In genomic region chr1:201656670-201657032, GRCh38 we compare ENCODE assay signal across 11 cellular contexts.
A peak's percentile ranks its signal among the peaks of the same experiment; 100 is the strongest.
DNase-seq lines count a peak whose midpoint lies in the region; ATAC-seq and TF ChIP-seq lines count a peak whose summit lies in the region.
"Had no signal": no experiment of that assay in that cellular context is flagged by ENCODE, and none has a peak within 500 bp of the region (broad histone marks: within the 10 kb centered on the region; RNA-seq: fewer than 3 reads in every experiment).

No MANE protein-coding gene starts in this region.

- DNase-seq in DMS79 treated with DMSO at 0.1 percent for 48 hours (lab: John Stamatoyannopoulos, UW) (peak; percentile 76), NCI-H2029 (lab: John Stamatoyannopoulos, UW) (peak; percentile 54), left colon (peak in 1 of 2 donors; percentile 76), C1 segment of cervical spinal cord (lab: John Stamatoyannopoulos, UW) (no peak), NCI-H226 (no peak)
- DNase-seq: activated CD4-positive, alpha-beta T cell treated with anti-CD3 and anti-CD28 coated beads, Interleukin-2, amount 50 U/mL, for 1 hour; dorsolateral prefrontal cortex; upper lobe of left lung had no signal

- ATAC-seq in SK-N-SH treated with all-trans-retinoic acid at 6 μM for 48 hours (peak; percentile 6), left colon (peak; percentile 55), GM21576 (IDR thresholded peaks at IDR 0.05; ENCODE audit: unreplicated experiment) (no peak), GM18907 (IDR thresholded peaks at IDR 0.05; ENCODE audit: unreplicated experiment) (no peak)

- intact Hi-C loops in left colon (cut with DNase I, micrococcal nuclease) = no loop called here

TF ChIP-seq in SK-N-SH treated with all-trans-retinoic acid at 6 μM for 48 hours, 23 proteins besides CTCF, POLR2A, EP300 and RAD21:
- no peak for TF ChIP-seq POU6F1 (CRISPR knock-in tag; IDR thresholded peaks at IDR 0.05; ENCODE audit: borderline replicate concordance, low read depth)
- TF ChIP-seq TCF4 (CRISPR knock-in tag; IDR thresholded peaks at IDR 0.05; ENCODE audit: borderline replicate concordance) = no peak
- TF ChIP-seq, protein P1, sequence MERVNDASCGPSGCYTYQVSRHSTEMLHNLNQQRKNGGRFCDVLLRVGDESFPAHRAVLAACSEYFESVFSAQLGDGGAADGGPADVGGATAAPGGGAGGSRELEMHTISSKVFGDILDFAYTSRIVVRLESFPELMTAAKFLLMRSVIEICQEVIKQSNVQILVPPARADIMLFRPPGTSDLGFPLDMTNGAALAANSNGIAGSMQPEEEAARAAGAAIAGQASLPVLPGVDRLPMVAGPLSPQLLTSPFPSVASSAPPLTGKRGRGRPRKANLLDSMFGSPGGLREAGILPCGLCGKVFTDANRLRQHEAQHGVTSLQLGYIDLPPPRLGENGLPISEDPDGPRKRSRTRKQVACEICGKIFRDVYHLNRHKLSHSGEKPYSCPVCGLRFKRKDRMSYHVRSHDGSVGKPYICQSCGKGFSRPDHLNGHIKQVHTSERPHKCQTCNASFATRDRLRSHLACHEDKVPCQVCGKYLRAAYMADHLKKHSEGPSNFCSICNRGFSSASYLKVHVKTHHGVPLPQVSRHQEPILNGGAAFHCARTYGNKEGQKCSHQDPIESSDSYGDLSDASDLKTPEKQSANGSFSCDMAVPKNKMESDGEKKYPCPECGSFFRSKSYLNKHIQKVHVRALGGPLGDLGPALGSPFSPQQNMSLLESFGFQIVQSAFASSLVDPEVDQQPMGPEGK (CRISPR knock-in tag; IDR thresholded peaks at IDR 0.05; ENCODE audit: borderline replicate concordance) = no peak

Comparison
In these comparisons a context has a peak if more than half of its experiments do, and no peak if none do; other contexts are left out.
1. DNase-seq: peak in DMS79 treated with DMSO at 0.1 percent for 48 hours (single experiment) and NCI-H2029 (single experiment); none in C1 segment of cervical spinal cord (0 of 14) and NCI-H226 (single experiment).
2. ATAC-seq: peak in SK-N-SH treated with all-trans-retinoic acid at 6 μM for 48 hours (single experiment) and left colon (single experiment); none in GM21576 (single experiment) and GM18907 (single experiment).